12 cellular contexts compared by ENCODE assay signal in genomic region chr3:164460851-164461250, GRCh38.
DNase-seq lines count a peak whose midpoint lies in the region; ATAC-seq, FAIRE-seq and TF ChIP-seq lines count a peak whose summit lies in the region.
"Had no signal": no experiment of that assay in that cellular context is flagged by ENCODE, and none has a peak within 500 bp of the region (broad histone marks: within the 10 kb centered on the region; RNA-seq: fewer than 3 reads in every experiment).

No MANE protein-coding gene starts in this region.

- no peak for TF ChIP-seq POLR2A in H1 (IDR thresholded peaks at IDR 0.05; ENCODE audit: control extremely low read depth in 1 of 2, low read depth in 2 of 2, low read length in 2 of 2)

- no peak overlapping the region for H2BK5ac ChIP-seq in H1 (ENCODE audit: low read depth, low read length)

- no peak for TF ChIP-seq EP300 in H1 (IDR thresholded peaks at IDR 0.05; ENCODE audit: borderline replicate concordance in 1 of 2, low read depth in 2 of 2, low read length in 2 of 2)

- TF ChIP-seq RAD21 in H1 (IDR thresholded peaks at IDR 0.05 in 1 of 2, conservative IDR thresholded peaks at IDR 0.05 in 1 of 2; ENCODE audit: low read depth in 2 of 2, low read length in 2 of 2) = no peak

- H4K8ac ChIP-seq in H1 (ENCODE audit: extremely low read depth, insufficient read depth, low read length) = no peak overlapping the region

- FAIRE-seq in H1 (lab: Jason Lieb, UNC) (no peak), urothelium cell line (lab: Jason Lieb, UNC) (no peak)

- TF ChIP-seq CTCF in A673 (conservative IDR thresholded peaks at IDR 0.05; ENCODE audit: low read depth, low read length) = no peak
- no peak for TF ChIP-seq CTCF in H1 (IDR thresholded peaks at IDR 0.05; ENCODE audit: control extremely low read depth in 1 of 3, insufficient read depth in 1 of 3, low read depth in 1 of 3, low read length in 3 of 3)
- no peak for TF ChIP-seq CTCF in OCI-LY7 (conservative IDR thresholded peaks at IDR 0.05; ENCODE audit: low read length)

- WGBS in H1 (ENCODE audit: extremely low coverage in 1 of 2, insufficient coverage in 1 of 2, insufficient read length in 1 of 2, insufficient replicate concordance in 2 of 2, low coverage in 1 of 2, low lambda C conversion rate in 2 of 2, missing lambda C conversion rate in 1 of 2), 2 experiments = 90% methylated on average over 3 of the region's 3 CpGs; no CpG with 5 or more reads in 1 of the 2 experiments

- H3K79me2 ChIP-seq in H1 (ENCODE audit: control insufficient read depth in 1 of 2, insufficient read depth in 2 of 2, low read length in 2 of 2) (no peaks in the 10 kb centered on the region), OCI-LY7 (ENCODE audit: insufficient read depth, low read depth, low read length) (no peaks in the 10 kb centered on the region)

- no peak overlapping the region for H3K4me2 ChIP-seq in H1 (ENCODE audit: insufficient read depth in 1 of 2, low read depth in 2 of 2, low read length in 2 of 2)
- no peak overlapping the region for H3K4me2 ChIP-seq in OCI-LY7 (ENCODE audit: low read length)

- no peak overlapping the region for H3K4ac ChIP-seq in H1 (replicated peaks; ENCODE audit: insufficient read length, low read depth, low read length)

- H3K9me2 ChIP-seq in OCI-LY7 (ENCODE audit: insufficient read depth, low read length) = no peaks in the 10 kb centered on the region

- no peak overlapping the region for H2BK15ac ChIP-seq in H1 (ENCODE audit: low read length)

- no peaks in the 10 kb centered on the region for H3K79me1 ChIP-seq in H1 (ENCODE audit: low read depth, low read length)

- CTCF ChIA-PET in A673 (lab: Charles Lee) (no interaction called here), H1 (lab: Charles Lee; ENCODE audit: partially characterized antibody) (no interaction called here), OCI-LY7 (lab: Charles Lee; ENCODE audit: unreplicated experiment) (no interaction called here)

- H3K9me3 ChIP-seq in A673 (ENCODE audit: low read depth, low read length, poor library complexity, severe bottlenecking) = no peaks in the 10 kb centered on the region
- no peaks in the 10 kb centered on the region for H3K9me3 ChIP-seq in H1 (ENCODE audit: insufficient read depth in 2 of 2, low read depth in 1 of 2, low read length in 1 of 2)
- no peaks in the 10 kb centered on the region for H3K9me3 ChIP-seq in OCI-LY7 (ENCODE audit: low read length)
- H3K9me3 ChIP-seq: testis had no signal

- no peak overlapping the region for H3K4me3 ChIP-seq in A673 (ENCODE audit: low read depth, low read length, poor library complexity, severe bottlenecking)
- H3K4me3 ChIP-seq in H1 (ENCODE audit: extremely low read depth in 1 of 4, insufficient read depth in 2 of 4, low read depth in 3 of 4, low read length in 4 of 4) = no peak overlapping the region
- no peak overlapping the region for H3K4me3 ChIP-seq in OCI-LY7 (ENCODE audit: low read depth, low read length, poor library complexity, severe bottlenecking)
- H3K4me3 ChIP-seq: testis had no signal

- no peak overlapping the region for H2AK5ac ChIP-seq in H1 (ENCODE audit: low read depth, low read length)

- H4K91ac ChIP-seq in H1 (replicated peaks; ENCODE audit: insufficient read length, low read length) = no peak overlapping the region

- no peak overlapping the region for H3K14ac ChIP-seq in H1 (ENCODE audit: insufficient read length)

- H3K4me1 ChIP-seq in A673 (ENCODE audit: insufficient read depth, low read length, poor library complexity, severe bottlenecking) (peaks cover 3% of the 10 kb centered on the region), H1 (replicated peaks in 1 of 4; ENCODE audit: control insufficient read depth in 3 of 4, insufficient read depth in 4 of 4, low read length in 3 of 4) (no peaks in the 10 kb centered on the region), OCI-LY7 (ENCODE audit: insufficient read depth, low read length, poor library complexity, severe bottlenecking) (no peaks in the 10 kb centered on the region)
- H3K4me1 ChIP-seq: testis had no signal

- H2BK120ac ChIP-seq in H1 (replicated peaks; ENCODE audit: low read depth, low read length) = no peak overlapping the region

- H3K56ac ChIP-seq in H1 (replicated peaks; ENCODE audit: insufficient read length, low read depth, low read length) = no peak overlapping the region

- H3K27ac ChIP-seq in A673 (ENCODE audit: low read depth, low read length, poor library complexity, severe bottlenecking) (no peak overlapping the region), H1 (ENCODE audit: low read depth, low read length) (no peak overlapping the region), OCI-LY7 (ENCODE audit: low read depth, low read length, poor library complexity, severe bottlenecking) (no peak overlapping the region)
- H3K27ac ChIP-seq: testis had no signal

- no peak overlapping the region for H2BK20ac ChIP-seq in H1 (ENCODE audit: low read length)

- H4K5ac ChIP-seq in H1 (ENCODE audit: insufficient read length, low read depth, low read length) = no peak overlapping the region

- intact Hi-C loops in A673 (cut with micrococcal nuclease; ENCODE audit: unreplicated experiment) = no loop called here
- intact Hi-C loops in OCI-LY7 (cut with micrococcal nuclease; ENCODE audit: unreplicated experiment) = no loop called here

- no peak overlapping the region for H3K18ac ChIP-seq in H1 (ENCODE audit: extremely low read depth, low read length)

- ATAC-seq in GM21717 (IDR thresholded peaks at IDR 0.05; ENCODE audit: unreplicated experiment) (peak; percentile 63), HG03457 (IDR thresholded peaks at IDR 0.05; ENCODE audit: unreplicated experiment) (no peak)
- ATAC-seq: activated naive CD4-positive, alpha-beta T cell treated with anti-CD3 and anti-CD28 coated beads, Interleukin-2, amount 50 U/mL, for 72 hours had no signal

- no TSS peak for BruUV-seq in A673 (replicated peaks; lab: Mats Ljungman, UMichigan)
- no TSS peak for BruUV-seq in OCI-LY7 (replicated peaks; lab: Mats Ljungman, UMichigan)

- no peak overlapping the region for H3K9ac ChIP-seq in H1 (replicated peaks in 1 of 4; ENCODE audit: extremely low read depth in 1 of 4, low read depth in 3 of 4, low read length in 3 of 4)

- POLR2A ChIA-PET in A673 (lab: Charles Lee; ENCODE audit: low non-redundant PET) = no interaction called here
- POLR2A ChIA-PET in H1 (lab: Charles Lee; ENCODE audit: partially characterized antibody) = no interaction called here
- POLR2A ChIA-PET in OCI-LY7 (lab: Charles Lee) = interaction anchor here (0.7 to 1.3 kb wide), 3 partner anchors 10 to 100 kb away, joined by 3 to 5 read pairs (median 4); no protein-coding TSS in a partner anchor

- DNase-seq in A673 (ENCODE audit: low spot score) (peak; percentile 4), M059J (ENCODE audit: low read depth) (peak; percentile 24), H1 (ENCODE audit: low read depth in 1 of 2, low spot score in 2 of 2) (no peak), urothelium cell line (ENCODE audit: low spot score) (no peak), NCI-H82 (lab: John Stamatoyannopoulos, UW) (no peak), OCI-LY7 (ENCODE audit: low spot score) (no peak)
- DNase-seq: activated B cell treated with CpG ODN at 0.5 μM for 24 hours, caudate nucleus, testis had no signal

- peak overlapping the region; percentile 13; the same call in 1 of the 2 replicates for H2AFZ ChIP-seq in H1 (ENCODE audit: low read length)
- no peak overlapping the region for H2AFZ ChIP-seq in OCI-LY7 (ENCODE audit: low read length)

- no peaks in the 10 kb centered on the region for H3K27me3 ChIP-seq in A673 (replicated peaks; ENCODE audit: insufficient read depth, low read depth, low read length, poor library complexity)
- H3K27me3 ChIP-seq in H1 (replicated peaks in 1 of 4; ENCODE audit: control insufficient read depth in 3 of 4, extremely low read depth in 1 of 4, insufficient read depth in 3 of 4, low read length in 3 of 4) = no peaks in the 10 kb centered on the region
- H3K27me3 ChIP-seq: testis had no signal

- H4K20me1 ChIP-seq in H1 (replicated peaks in 1 of 2; ENCODE audit: control insufficient read depth in 1 of 2, insufficient read depth in 2 of 2, low read length in 2 of 2) (no peaks in the 10 kb centered on the region), OCI-LY7 (ENCODE audit: insufficient read depth, low read length) (no peaks in the 10 kb centered on the region)

- no peak overlapping the region for H2BK12ac ChIP-seq in H1 (ENCODE audit: low read depth, low read length)

- no peaks in the 10 kb centered on the region for H3K36me3 ChIP-seq in A673 (ENCODE audit: insufficient read depth, low read length, poor library complexity, severe bottlenecking)
- H3K36me3 ChIP-seq in H1 (ENCODE audit: control insufficient read depth in 2 of 4, insufficient read depth in 4 of 4, low read length in 3 of 4) = no peaks in the 10 kb centered on the region
- no peaks in the 10 kb centered on the region for H3K36me3 ChIP-seq in OCI-LY7 (ENCODE audit: insufficient read depth, low read length)

- no peak overlapping the region for H3K23ac ChIP-seq in H1 (ENCODE audit: insufficient read length)

- H3K23me2 ChIP-seq in H1 (ENCODE audit: low read depth, low read length) = no peaks in the 10 kb centered on the region

TF ChIP-seq in H1, 55 proteins besides CTCF, POLR2A, EP300 and RAD21:
- no peak for TF ChIP-seq CHD1 (IDR thresholded peaks at IDR 0.05; ENCODE audit: low read depth, low read length)

Comparison
In these comparisons a context has a peak if more than half of its experiments do, and no peak if none do; other contexts are left out.
1. DNase-seq: peak in A673 (single experiment) and M059J (single experiment); none in H1 (0 of 2), urothelium cell line (single experiment), NCI-H82 (single experiment) and OCI-LY7 (single experiment).